Comparison of ENCODE assay signal across 30 cellular contexts in the genomic region with DNA sequence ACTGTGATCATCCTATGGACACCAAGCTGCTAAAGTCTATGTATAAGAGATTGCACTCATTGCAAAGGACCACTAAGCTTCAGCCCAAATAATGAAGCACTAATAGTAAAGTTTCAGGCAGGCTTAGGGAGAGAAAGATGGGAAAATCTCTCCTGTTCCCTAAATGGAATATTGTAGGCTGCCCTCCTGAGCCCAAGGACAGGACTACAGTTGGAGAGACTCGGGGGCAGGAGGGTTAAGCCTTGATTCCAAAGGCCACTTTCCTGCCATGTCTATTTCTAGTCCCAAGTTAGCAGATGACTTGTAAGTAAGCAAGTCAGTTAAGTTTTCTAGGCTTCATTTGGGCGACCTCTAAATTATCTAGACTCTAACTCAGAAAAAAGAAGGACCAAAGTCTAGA. TPM values are rescaled to one million over a fixed set of nuclear protein-coding genes. Genes with fewer than 3 reads are reported as not detected.
DNase-seq lines count a peak whose midpoint lies in the region; ATAC-seq, FAIRE-seq and TF ChIP-seq lines count a peak whose summit lies in the region.
"Had no signal": no experiment of that assay in that cellular context is flagged by ENCODE, and none has a peak within 500 bp of the region (broad histone marks: within the 10 kb centered on the region; RNA-seq: fewer than 3 reads in every experiment).

No MANE protein-coding gene starts in this region.

- peaks cover 19% of the 10 kb centered on the region for H3K4me1 Mint-ChIP-seq in stimulated activated memory B cell treated with anti-CD40 and anti-IgM and Interleukin-4, amounts not matched to agents 10 μg/mL and 1 μg/mL and 100 μg/mL, for 72 hours
- H3K4me1 Mint-ChIP-seq: activated CD4-positive, alpha-beta T cell treated with anti-CD3 and anti-CD28 coated beads, Interleukin-2, amount 10 ng/mL, durations not matched to agents 7 days and 5 days had no signal

- ATAC-seq in heart left ventricle (no peak), Right ventricle myocardium inferior (no peak), GM21360 (IDR thresholded peaks at IDR 0.05; ENCODE audit: unreplicated experiment) (no peak)
- no peak for ATAC-seq in stimulated activated memory B cell treated with anti-CD40 and anti-IgM and Interleukin-4, amounts not matched to agents 10 μg/mL and 1 μg/mL and 100 μg/mL, for 72 hours

- TF ChIP-seq POLR2A in heart left ventricle (IDR thresholded peaks at IDR 0.05), result no peak

- H3K4me1 ChIP-seq in heart left ventricle, result peaks cover 0 to 49% (median 38%) of the 10 kb centered on the region in 12 donors

- no peaks in the 10 kb centered on the region for H3K27me3 ChIP-seq in heart left ventricle

- WGBS in heart left ventricle, 4 donors, result 63 to 74% (median 67%) methylated on average over 2 of the region's 2 CpGs

- H3K4me3 ChIP-seq in heart left ventricle (no peak overlapping the region), fibroblast of pulmonary artery (replicated peaks; ENCODE audit: low read depth, low read length) (no peak overlapping the region)
- H3K4me3 ChIP-seq: K562, lung had no signal

- H3K36me3 ChIP-seq in heart left ventricle, result no peaks in the 10 kb centered on the region

- intact Hi-C loops in heart left ventricle (cut with DNase I), result loop anchor here in 2 of 10 donors (5.0 to 10.0 kb wide), 2 partner anchors 106 to 109 kb away; no protein-coding TSS in a partner anchor
- intact Hi-C loops in Right ventricle myocardium inferior (cut with DNase I), result no loop called here

- no peak overlapping the region for H3K27ac Mint-ChIP-seq in stimulated activated memory B cell treated with anti-CD40 and anti-IgM and Interleukin-4, amounts not matched to agents 10 μg/mL and 1 μg/mL and 100 μg/mL, for 72 hours
- H3K27ac Mint-ChIP-seq: activated CD4-positive, alpha-beta T cell treated with anti-CD3 and anti-CD28 coated beads, Interleukin-2, amount 10 ng/mL, durations not matched to agents 7 days and 5 days; immature natural killer cell; stimulated activated naive CD8-positive, alpha-beta T cell treated with anti-CD3 and anti-CD28 coated beads, Interleukin-15, Interleukin-2, amounts not matched to agents 100 ng/mL and 50 ng/mL, for 24 hours; type B pancreatic cell had no signal

- H3K27ac ChIP-seq in heart left ventricle, result peak overlapping the region in 11 of 12 donors; percentile 14 to 93 (median 69)

- H3K36me3 Mint-ChIP-seq in stimulated activated memory B cell treated with anti-CD40 and anti-IgM and Interleukin-4, amounts not matched to agents 10 μg/mL and 1 μg/mL and 100 μg/mL, for 72 hours, result no peaks in the 10 kb centered on the region
- H3K36me3 Mint-ChIP-seq: immature natural killer cell, type B pancreatic cell had no signal

- no peaks in the 10 kb centered on the region for H3K9me3 ChIP-seq in heart left ventricle

- no peaks in the 10 kb centered on the region for H3K27me3 Mint-ChIP-seq in stimulated activated memory B cell treated with anti-CD40 and anti-IgM and Interleukin-4, amounts not matched to agents 10 μg/mL and 1 μg/mL and 100 μg/mL, for 72 hours
- H3K27me3 Mint-ChIP-seq: activated CD4-positive, alpha-beta T cell treated with anti-CD3 and anti-CD28 coated beads, Interleukin-2, amount 10 ng/mL, durations not matched to agents 7 days and 5 days; stimulated activated naive CD8-positive, alpha-beta T cell treated with anti-CD3 and anti-CD28 coated beads, Interleukin-15, Interleukin-2, amounts not matched to agents 100 ng/mL and 50 ng/mL, for 24 hours had no signal

- H3K9me3 Mint-ChIP-seq in stimulated activated memory B cell treated with anti-CD40 and anti-IgM and Interleukin-4, amounts not matched to agents 10 μg/mL and 1 μg/mL and 100 μg/mL, for 72 hours, result no peaks in the 10 kb centered on the region
- H3K9me3 Mint-ChIP-seq: activated CD4-positive, alpha-beta T cell treated with anti-CD3 and anti-CD28 coated beads, Interleukin-2, amount 10 ng/mL, durations not matched to agents 7 days and 5 days; immature natural killer cell; stimulated activated naive CD8-positive, alpha-beta T cell treated with anti-CD3 and anti-CD28 coated beads, Interleukin-15, Interleukin-2, amounts not matched to agents 100 ng/mL and 50 ng/mL, for 24 hours; type B pancreatic cell had no signal

- TF ChIP-seq CTCF in heart left ventricle (IDR thresholded peaks at IDR 0.05) (peak in 2 of 12 donors; percentile 2 to 16), fibroblast of pulmonary artery (IDR thresholded peaks at IDR 0.05; ENCODE audit: low read length, missing control alignments) (peak; percentile 11)

- no peak overlapping the region for H3K4me3 Mint-ChIP-seq in stimulated activated memory B cell treated with anti-CD40 and anti-IgM and Interleukin-4, amounts not matched to agents 10 μg/mL and 1 μg/mL and 100 μg/mL, for 72 hours
- H3K4me3 Mint-ChIP-seq: activated CD4-positive, alpha-beta T cell treated with anti-CD3 and anti-CD28 coated beads, Interleukin-2, amount 10 ng/mL, durations not matched to agents 7 days and 5 days; immature natural killer cell; stimulated activated naive CD8-positive, alpha-beta T cell treated with anti-CD3 and anti-CD28 coated beads, Interleukin-15, Interleukin-2, amounts not matched to agents 100 ng/mL and 50 ng/mL, for 24 hours; type B pancreatic cell had no signal

- no peak for FAIRE-seq in urothelium cell line (lab: Jason Lieb, UNC)
- FAIRE-seq: GM19239, K562 had no signal

- DNase-seq in heart left ventricle, result no peak
- no peak for DNase-seq in Right ventricle myocardium inferior (ENCODE audit: missing footprints)
- peak; percentile 9 for DNase-seq in SW480 (ENCODE audit: low spot score)
- no peak for DNase-seq in fibroblast of pulmonary artery (ENCODE audit: low read depth)
- peak; percentile 27 for DNase-seq in urothelium cell line (ENCODE audit: low spot score)
- DNase-seq in T-helper 2 cell, result no peak
- DNase-seq: 8988T; activated CD4-positive, alpha-beta T cell treated with anti-CD3 and anti-CD28 coated beads, Interleukin-2, amount 10 ng/mL, durations not matched to agents 7 days and 5 days; activated CD8-positive, alpha-beta memory T cell treated with anti-CD3 and anti-CD28 coated beads, Interleukin-2, amount 50 U/mL, for 4 hours; activated effector memory CD4-positive, alpha-beta T cell treated with Interleukin-2 at 50 U/mL for 16 hours; C1 segment of cervical spinal cord; central memory CD4-positive, alpha-beta T cell; GF-D8; glutamatergic neuron; immature natural killer cell; MV-4-11; NCI-H187 treated with DMSO at 0.1 percent for 48 hours; NCI-H345; stimulated activated CD4-positive, alpha-beta T cell treated with anti-CD3 and anti-CD28 coated beads, Interleukin-2, amount 100 ng/mL, for 24 hours had no signal

RNA-seq across cellular contexts. Expression of a gene that starts 9.0 kb away (rescaled TPM):
- total RNA-seq in heart left ventricle (not detected), Right ventricle myocardium inferior (not detected)
- not detected for polyA plus RNA-seq in heart left ventricle
- total RNA-seq: activated CD4-positive, alpha-beta T cell treated with anti-CD3 and anti-CD28 coated beads, Interleukin-2, amount 10 ng/mL, durations not matched to agents 7 days and 5 days; esophagus mucosa; lung; myocyte; omental fat pad had no signal
- polyA plus RNA-seq: adipose tissue, immature natural killer cell, lung had no signal

RNA-seq across cellular contexts. Expression of a gene that starts 53.9 kb away (rescaled TPM):
- total RNA-seq in heart left ventricle, result 100 to 1,000 TPM; 239 to 493 (median 385) TPM
- polyA plus RNA-seq in heart left ventricle, result 100 to 1,000 TPM; 202 to 217 TPM
- 415 TPM for total RNA-seq in Right ventricle myocardium inferior

RNA-seq across cellular contexts. Expression of a gene that starts 54.0 kb away (rescaled TPM):
- total RNA-seq in heart left ventricle (1 to 10 TPM; 2.5 to 7.6 (median 6.2) TPM), Right ventricle myocardium inferior (6.7 TPM)
- polyA plus RNA-seq in heart left ventricle, result 1 to 10 TPM; 2.4 to 3.3 TPM

Comparison
In these comparisons a context has a peak if more than half of its experiments do, and no peak if none do; other contexts are left out.
1. DNase-seq: peak in SW480 (single experiment) and urothelium cell line (single experiment); none in heart left ventricle (0 of 5), Right ventricle myocardium inferior (single experiment), fibroblast of pulmonary artery (single experiment) and T-helper 2 cell (0 of 5).